11 cellular contexts compared by ENCODE assay signal in the genomic region with DNA sequence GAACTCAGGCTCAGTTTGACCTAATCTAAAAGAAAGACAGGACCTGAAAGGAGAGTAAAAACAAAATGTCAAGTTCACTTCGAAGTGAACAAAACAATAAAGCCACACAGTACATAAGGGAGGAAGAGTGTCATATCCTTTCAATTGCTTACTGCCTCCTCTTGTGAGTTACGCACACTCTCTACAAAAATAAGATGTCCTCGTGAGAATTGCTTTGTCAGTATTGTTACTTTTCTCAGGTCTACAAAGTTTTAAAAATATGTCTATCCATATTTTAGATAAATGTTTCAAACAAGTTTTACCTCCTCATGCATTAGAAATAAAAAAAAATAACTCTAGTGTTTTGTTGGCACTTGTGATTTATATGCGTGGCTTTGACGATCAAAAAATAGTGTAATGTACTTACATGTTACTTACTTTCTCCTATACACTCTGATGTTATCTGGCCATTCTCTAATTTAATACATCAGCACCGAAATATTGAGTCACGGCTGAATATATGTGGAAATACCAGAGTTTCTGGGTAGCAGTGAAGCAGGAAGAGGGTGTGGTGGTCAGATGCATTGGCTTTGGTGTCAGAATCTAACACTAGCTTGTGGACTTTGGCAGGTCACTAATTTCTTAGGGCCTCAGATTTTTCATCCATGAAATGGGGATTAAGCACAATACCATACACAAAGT. TPM values are rescaled to one million over a fixed set of nuclear protein-coding genes. Genes with fewer than 3 reads are reported as not detected.
DNase-seq lines count a peak whose midpoint lies in the region; ATAC-seq lines count a peak whose summit lies in the region.
"Had no signal": no experiment of that assay in that cellular context is flagged by ENCODE, and none has a peak within 500 bp of the region (broad histone marks: within the 10 kb centered on the region; RNA-seq: fewer than 3 reads in every experiment).

No MANE protein-coding gene starts in this region.

- CTCF ChIA-PET in activated CD4-positive, alpha-beta T cell treated with anti-CD3 and anti-CD28 coated beads for 36 hours (lab: Charles Lee): no interaction called here

- H3K4me1 Mint-ChIP-seq in activated CD4-positive, alpha-beta T cell treated with anti-CD3 and anti-CD28 coated beads for 36 hours: peaks cover 68% of the 10 kb centered on the region
- peaks cover 81% of the 10 kb centered on the region for H3K4me1 Mint-ChIP-seq in activated T-cell treated with anti-CD3 and anti-CD28 coated beads, Interleukin-2, amount 50 U/mL, for 72 hours (ENCODE audit: low read depth)
- peaks cover 73% of the 10 kb centered on the region for H3K4me1 Mint-ChIP-seq in stimulated activated naive CD8-positive, alpha-beta T cell treated with anti-CD3 and anti-CD28 coated beads, Interleukin-15, Interleukin-2, amounts not matched to agents 100 ng/mL and 50 ng/mL, for 24 hours (ENCODE audit: low read depth)

- H3K36me3 Mint-ChIP-seq in activated CD4-positive, alpha-beta T cell treated with anti-CD3 and anti-CD28 coated beads for 36 hours (ENCODE audit: low read depth): peaks cover 1% of the 10 kb centered on the region
- no peaks in the 10 kb centered on the region for H3K36me3 Mint-ChIP-seq in activated T-cell treated with anti-CD3 and anti-CD28 coated beads, Interleukin-2, amount 50 U/mL, for 72 hours (ENCODE audit: insufficient read depth in 2 of 2)
- H3K36me3 Mint-ChIP-seq in stimulated activated naive CD8-positive, alpha-beta T cell treated with anti-CD3 and anti-CD28 coated beads, Interleukin-15, Interleukin-2, amounts not matched to agents 100 ng/mL and 50 ng/mL, for 24 hours (ENCODE audit: low read depth): no peaks in the 10 kb centered on the region

- peak overlapping the region; percentile 100 for H3K27ac Mint-ChIP-seq in activated CD4-positive, alpha-beta T cell treated with anti-CD3 and anti-CD28 coated beads for 36 hours
- peak overlapping the region; percentile 100 for H3K27ac Mint-ChIP-seq in activated T-cell treated with anti-CD3 and anti-CD28 coated beads, Interleukin-2, amount 50 U/mL, for 72 hours
- peak overlapping the region; percentile 96 for H3K27ac Mint-ChIP-seq in stimulated activated naive CD8-positive, alpha-beta T cell treated with anti-CD3 and anti-CD28 coated beads, Interleukin-15, Interleukin-2, amounts not matched to agents 100 ng/mL and 50 ng/mL, for 24 hours

- no peaks in the 10 kb centered on the region for H3K9me3 Mint-ChIP-seq in activated CD4-positive, alpha-beta T cell treated with anti-CD3 and anti-CD28 coated beads for 36 hours (ENCODE audit: low read depth)
- no peaks in the 10 kb centered on the region for H3K9me3 Mint-ChIP-seq in activated T-cell treated with anti-CD3 and anti-CD28 coated beads, Interleukin-2, amount 50 U/mL, for 72 hours
- H3K9me3 Mint-ChIP-seq in stimulated activated naive CD8-positive, alpha-beta T cell treated with anti-CD3 and anti-CD28 coated beads, Interleukin-15, Interleukin-2, amounts not matched to agents 100 ng/mL and 50 ng/mL, for 24 hours: no peaks in the 10 kb centered on the region

- DNase-seq in activated CD4-positive, alpha-beta T cell treated with anti-CD3 and anti-CD28 coated beads for 36 hours: peak; percentile 39
- DNase-seq in activated CD4-positive, alpha-beta T cell treated with anti-CD3 and anti-CD28 coated beads for 1 hour: no peak
- peak; percentile 41 to 49 for DNase-seq in activated T-cell treated with anti-CD3 and anti-CD28 coated beads, Interleukin-2, amount 50 U/mL, for 72 hours
- DNase-seq in left ventricle myocardium superior: no peak
- DNase-seq in iPS-NIHi11 (ENCODE audit: low spot score): no peak
- DNase-seq in NCI-H2171 treated with DMSO at 0.1 percent for 48 hours (lab: John Stamatoyannopoulos, UW): no peak
- DNase-seq: aorta; NCI-H1092; stimulated activated CD4-positive, alpha-beta T cell treated with anti-CD3 and anti-CD28 coated beads, Interleukin-12 subunit alpha, Interleukin-12 subunit beta, amount 100 ng/mL, for 4 hours had no signal

- H3K4me3 Mint-ChIP-seq in activated CD4-positive, alpha-beta T cell treated with anti-CD3 and anti-CD28 coated beads for 36 hours: peak overlapping the region; percentile 64
- H3K4me3 Mint-ChIP-seq in activated T-cell treated with anti-CD3 and anti-CD28 coated beads, Interleukin-2, amount 50 U/mL, for 72 hours: peak overlapping the region; percentile 82 to 98
- peak overlapping the region; percentile 75 for H3K4me3 Mint-ChIP-seq in stimulated activated naive CD8-positive, alpha-beta T cell treated with anti-CD3 and anti-CD28 coated beads, Interleukin-15, Interleukin-2, amounts not matched to agents 100 ng/mL and 50 ng/mL, for 24 hours

- POLR2A ChIA-PET in activated CD4-positive, alpha-beta T cell treated with anti-CD3 and anti-CD28 coated beads for 36 hours (lab: Charles Lee): interaction anchor here (1.0 kb wide), 1 partner anchor 34 kb away, joined by 3 read pairs; no protein-coding TSS in a partner anchor

- intact Hi-C loops in activated CD4-positive, alpha-beta T cell treated with anti-CD3 and anti-CD28 coated beads for 36 hours (cut with DNase I, micrococcal nuclease): loop anchor here in 1 of 2 experiments (5.0 kb wide), 1 partner anchor 827 kb away; no protein-coding TSS in a partner anchor
- intact Hi-C loops in left ventricle myocardium superior (cut with micrococcal nuclease): no loop called here

- ATAC-seq in activated CD4-positive, alpha-beta T cell treated with anti-CD3 and anti-CD28 coated beads for 36 hours: peak; percentile 71
- ATAC-seq in activated T-cell treated with anti-CD3 and anti-CD28 coated beads, Interleukin-2, amount 50 U/mL, for 72 hours (replicated peaks in 1 of 2): peak; percentile 74 to 75
- ATAC-seq in left ventricle myocardium superior (peak; percentile 59), GM19452 (IDR thresholded peaks at IDR 0.05; ENCODE audit: unreplicated experiment) (no peak)

- H3K27me3 Mint-ChIP-seq in activated CD4-positive, alpha-beta T cell treated with anti-CD3 and anti-CD28 coated beads for 36 hours: no peaks in the 10 kb centered on the region
- H3K27me3 Mint-ChIP-seq in activated T-cell treated with anti-CD3 and anti-CD28 coated beads, Interleukin-2, amount 50 U/mL, for 72 hours (ENCODE audit: low read depth): no peaks in the 10 kb centered on the region
- no peaks in the 10 kb centered on the region for H3K27me3 Mint-ChIP-seq in stimulated activated naive CD8-positive, alpha-beta T cell treated with anti-CD3 and anti-CD28 coated beads, Interleukin-15, Interleukin-2, amounts not matched to agents 100 ng/mL and 50 ng/mL, for 24 hours

RNA-seq across cellular contexts. Expression of a gene that starts 8.1 kb away (rescaled TPM):
- total RNA-seq in activated CD4-positive, alpha-beta T cell treated with anti-CD3 and anti-CD28 coated beads for 36 hours: 10 to 100 TPM; 61.1 to 70.6 TPM
- total RNA-seq in activated T-cell treated with anti-CD3 and anti-CD28 coated beads, Interleukin-2, amount 50 U/mL, for 72 hours: 10 to 100 TPM; 39.3 to 76.8 TPM
- 52.3 TPM for total RNA-seq in left ventricle myocardium superior

RNA-seq across cellular contexts. Expression of a gene that starts 35.4 kb away (rescaled TPM):
- 100 to 1,000 TPM; 111 to 122 TPM for total RNA-seq in activated CD4-positive, alpha-beta T cell treated with anti-CD3 and anti-CD28 coated beads for 36 hours
- total RNA-seq in activated T-cell treated with anti-CD3 and anti-CD28 coated beads, Interleukin-2, amount 50 U/mL, for 72 hours: 100 to 1,000 TPM; 209 to 223 TPM
- total RNA-seq in left ventricle myocardium superior: 24.0 TPM

Comparison
In these comparisons a context has a peak if more than half of its experiments do, and no peak if none do; other contexts are left out.
1. DNase-seq: peak in activated CD4-positive, alpha-beta T cell treated with anti-CD3 and anti-CD28 coated beads for 36 hours (single experiment) and activated T-cell treated with anti-CD3 and anti-CD28 coated beads, Interleukin-2, amount 50 U/mL, for 72 hours (2 of 2); none in activated CD4-positive, alpha-beta T cell treated with anti-CD3 and anti-CD28 coated beads for 1 hour (single experiment), left ventricle myocardium superior (single experiment), iPS-NIHi11 (single experiment) and NCI-H2171 treated with DMSO at 0.1 percent for 48 hours (single experiment).
2. Peak in every context shown above with its lines, with median percentiles within 50 percentile points of each other: H3K27ac Mint-ChIP-seq and H3K4me3 Mint-ChIP-seq.